Comparison of ENCODE assay signal across 12 cellular contexts in genomic region chr2:6186332-6187100, GRCh38.
DNase-seq lines count a peak whose midpoint lies in the region; ATAC-seq and TF ChIP-seq lines count a peak whose summit lies in the region.
"Had no signal": no experiment of that assay in that cellular context is flagged by ENCODE, and none has a peak within 500 bp of the region (broad histone marks: within the 10 kb centered on the region; RNA-seq: fewer than 3 reads in every experiment).

No MANE protein-coding gene starts in this region.

- H3K36me3 ChIP-seq in HEK293 (ENCODE audit: control insufficient read depth in 2 of 2, insufficient read depth in 1 of 2, low read length in 2 of 2) (no peaks in the 10 kb centered on the region), gastrocnemius medialis (no peaks in the 10 kb centered on the region)
- H3K36me3 ChIP-seq in CD4-positive, alpha-beta memory T cell (ENCODE audit: insufficient read depth, low read length), result no peaks in the 10 kb centered on the region

- in situ Hi-C loops in gastrocnemius medialis (cut with MboI; ENCODE audit: low sequenced_read_pairs in 4 of 4), result no loop called here

- H3K27ac Mint-ChIP-seq in CD4-positive, alpha-beta memory T cell, result no peak overlapping the region
- no peak overlapping the region for H3K27ac Mint-ChIP-seq in T-helper 2 cell treated with Interferon-gamma antibody and Interleukin-4, amounts not matched to agents 5 μg/mL and 100 μg/mL, for 36 hours
- H3K27ac Mint-ChIP-seq: CD4-positive, alpha-beta T cell; IgD-negative memory B cell; T-cell had no signal

- intact Hi-C loops in gastrocnemius medialis (cut with DNase I; ENCODE audit: low total_unique reads), result no loop called here
- intact Hi-C loops in CD4-positive, alpha-beta memory T cell (cut with micrococcal nuclease), result no loop called here

- peak; percentile 45 to 64 for ATAC-seq in gastrocnemius medialis
- ATAC-seq in HG02885 (IDR thresholded peaks at IDR 0.05; ENCODE audit: poor library complexity, unreplicated experiment), result no peak
- ATAC-seq in GM18909 (IDR thresholded peaks at IDR 0.05; ENCODE audit: poor library complexity, unreplicated experiment), result no peak
- ATAC-seq: T-cell had no signal

- TF ChIP-seq POLR2A in gastrocnemius medialis (IDR thresholded peaks at IDR 0.05), result no peak

- H3K4me3 ChIP-seq in HEK293 (ENCODE audit: low read depth, low read length) (no peak overlapping the region), gastrocnemius medialis (no peak overlapping the region)
- no peak overlapping the region for H3K4me3 ChIP-seq in CD4-positive, alpha-beta memory T cell (ENCODE audit: low read length in 2 of 2)

- H3K4me1 Mint-ChIP-seq in CD4-positive, alpha-beta memory T cell, result no peaks in the 10 kb centered on the region
- H3K4me1 Mint-ChIP-seq in T-helper 2 cell treated with Interferon-gamma antibody and Interleukin-4, amounts not matched to agents 5 μg/mL and 100 μg/mL, for 36 hours (ENCODE audit: low read depth), result no peaks in the 10 kb centered on the region
- H3K4me1 Mint-ChIP-seq: IgD-negative memory B cell, T-cell had no signal

- H3K27me3 ChIP-seq in gastrocnemius medialis, result no peaks in the 10 kb centered on the region
- no peaks in the 10 kb centered on the region for H3K27me3 ChIP-seq in CD4-positive, alpha-beta memory T cell (ENCODE audit: insufficient read depth, low read length)

- no peaks in the 10 kb centered on the region for H3K36me3 Mint-ChIP-seq in CD4-positive, alpha-beta memory T cell
- no peaks in the 10 kb centered on the region for H3K36me3 Mint-ChIP-seq in T-helper 2 cell treated with Interferon-gamma antibody and Interleukin-4, amounts not matched to agents 5 μg/mL and 100 μg/mL, for 36 hours (ENCODE audit: low read depth)
- H3K36me3 Mint-ChIP-seq: IgD-negative memory B cell, T-cell had no signal

- CTCF ChIA-PET in HEK293 (lab: Yijun Ruan, JAX), result no interaction called here
- CTCF ChIA-PET in CD4-positive, alpha-beta memory T cell (lab: Charles Lee; ENCODE audit: partially characterized antibody), result no interaction called here

- H3K9me3 ChIP-seq in HEK293 (ENCODE audit: control insufficient read depth, insufficient read depth, low read depth, low read length) (no peaks in the 10 kb centered on the region), gastrocnemius medialis (no peaks in the 10 kb centered on the region)
- H3K9me3 ChIP-seq in CD4-positive, alpha-beta memory T cell (ENCODE audit: control insufficient read depth in 1 of 2, low read length in 2 of 2), result no peaks in the 10 kb centered on the region

- no peak overlapping the region for H3K27ac ChIP-seq in HEK293 (ENCODE audit: extremely low read depth, low read depth, low read length)
- peak overlapping the region in 3 of 4 donors; percentile 12 to 47 (median 34) for H3K27ac ChIP-seq in gastrocnemius medialis
- no peak overlapping the region for H3K27ac ChIP-seq in CD4-positive, alpha-beta memory T cell (ENCODE audit: low read depth, low read length)

- DNase-seq in amniotic epithelial cell (ENCODE audit: low read depth) (peak; percentile 93), islet precursor cell (peak; percentile 97), gastrocnemius medialis (peak; percentile 4 to 14)
- DNase-seq in CD4-positive, alpha-beta memory T cell, result no peak
- DNase-seq in T-helper 2 cell treated with Interferon-gamma antibody and Interleukin-4, amounts not matched to agents 5 μg/mL and 100 μg/mL, for 36 hours (ENCODE audit: low spot score), result no peak
- DNase-seq: amygdala; CD4-positive, alpha-beta T cell; T-cell had no signal

- no peaks in the 10 kb centered on the region for H3K27me3 Mint-ChIP-seq in CD4-positive, alpha-beta memory T cell
- no peaks in the 10 kb centered on the region for H3K27me3 Mint-ChIP-seq in T-helper 2 cell treated with Interferon-gamma antibody and Interleukin-4, amounts not matched to agents 5 μg/mL and 100 μg/mL, for 36 hours (ENCODE audit: low read depth)
- H3K27me3 Mint-ChIP-seq: CD4-positive, alpha-beta T cell; IgD-negative memory B cell; T-cell had no signal

- POLR2A ChIA-PET in HEK293 (lab: Yijun Ruan, JAX), result no interaction called here
- POLR2A ChIA-PET in CD4-positive, alpha-beta memory T cell (lab: Charles Lee; ENCODE audit: partially characterized antibody), result no interaction called here

- H3K4me3 Mint-ChIP-seq in CD4-positive, alpha-beta memory T cell, result no peak overlapping the region
- no peak overlapping the region for H3K4me3 Mint-ChIP-seq in T-helper 2 cell treated with Interferon-gamma antibody and Interleukin-4, amounts not matched to agents 5 μg/mL and 100 μg/mL, for 36 hours
- H3K4me3 Mint-ChIP-seq: CD4-positive, alpha-beta T cell; IgD-negative memory B cell; T-cell had no signal

- H3K4me1 ChIP-seq in HEK293 (ENCODE audit: control insufficient read depth, insufficient read depth, low read length) (no peaks in the 10 kb centered on the region), gastrocnemius medialis (no peaks in the 10 kb centered on the region)
- H3K4me1 ChIP-seq in CD4-positive, alpha-beta memory T cell (ENCODE audit: insufficient read depth, low read length), result no peaks in the 10 kb centered on the region

- TF ChIP-seq CTCF in HEK293 (tag by site-specific recombination; IDR thresholded peaks at IDR 0.05) (no peak), gastrocnemius medialis (IDR thresholded peaks at IDR 0.05 in 4 of 5, conservative IDR thresholded peaks at IDR 0.05 in 1 of 5) (no peak)

- peaks cover 0 to 9% (median 5%) of the 10 kb centered on the region in 8 donors for H3K9me3 Mint-ChIP-seq in CD4-positive, alpha-beta memory T cell
- H3K9me3 Mint-ChIP-seq in T-helper 2 cell treated with Interferon-gamma antibody and Interleukin-4, amounts not matched to agents 5 μg/mL and 100 μg/mL, for 36 hours, result peaks cover 3% of the 10 kb centered on the region
- H3K9me3 Mint-ChIP-seq: IgD-negative memory B cell had no signal

TF ChIP-seq in HEK293, 187 proteins besides CTCF, POLR2A, EP300 and RAD21:
- TF ChIP-seq TRIM28 (IDR thresholded peaks at IDR 0.05; ENCODE audit: borderline replicate concordance, low read length) (peak; percentile 41; the same call in 1 of the 2 replicates), HIC1 (tag by site-specific recombination; IDR thresholded peaks at IDR 0.05) (no peak), SETDB1 (IDR thresholded peaks at IDR 0.05; ENCODE audit: insufficient read length, low read length) (peak; percentile 26), ZNF391 (tag by site-specific recombination; IDR thresholded peaks at IDR 0.05; ENCODE audit: borderline replicate concordance, low read depth) (no peak)

Comparison
In these comparisons a context has a peak if more than half of its experiments do, and no peak if none do; other contexts are left out.
1. H3K27ac ChIP-seq: peak in gastrocnemius medialis (3 of 4); none in HEK293 (single experiment) and CD4-positive, alpha-beta memory T cell (single experiment).
2. DNase-seq: peak in amniotic epithelial cell (single experiment), islet precursor cell (single experiment) and gastrocnemius medialis (2 of 2); none in CD4-positive, alpha-beta memory T cell (0 of 5) and T-helper 2 cell treated with Interferon-gamma antibody and Interleukin-4, amounts not matched to agents 5 μg/mL and 100 μg/mL, for 36 hours (single experiment).
3. ATAC-seq: peak in gastrocnemius medialis (2 of 2); none in HG02885 (single experiment) and GM18909 (single experiment).